In the genomic region with DNA sequence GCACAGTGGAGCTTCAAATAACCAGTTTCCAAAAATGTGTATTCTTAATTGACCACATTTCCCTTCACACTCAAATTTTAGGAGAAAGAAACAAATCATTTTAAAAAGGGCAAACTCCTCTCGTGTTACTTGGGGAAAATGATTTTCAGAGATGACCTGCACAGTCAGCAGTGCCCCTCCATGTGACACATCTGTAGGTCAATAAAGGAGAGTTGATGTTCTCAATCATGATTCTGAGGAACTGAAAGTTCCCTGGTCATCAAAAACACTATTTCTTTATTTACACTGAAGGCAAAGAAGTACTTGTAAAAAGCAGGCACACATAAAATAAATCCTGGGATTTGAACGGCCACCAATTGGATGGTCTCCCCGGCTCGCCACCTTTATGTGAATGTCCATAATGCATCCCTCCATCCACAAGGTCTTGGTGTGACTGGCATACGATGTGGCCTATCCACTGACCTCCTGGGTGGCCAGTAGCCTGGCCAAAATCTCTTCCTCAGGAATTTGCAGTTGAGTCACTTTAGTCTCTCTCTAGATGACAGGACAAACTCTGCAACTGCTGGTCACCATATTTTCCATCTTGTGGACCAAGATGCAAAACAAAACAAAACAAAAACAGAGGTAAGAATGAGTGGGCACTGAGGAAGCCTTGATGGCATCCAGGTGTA, we compare ENCODE assay signal across 8 cellular contexts. TPM values are rescaled to one million over a fixed set of nuclear protein-coding genes. Genes with fewer than 3 reads are reported as not detected.
DNase-seq lines count a peak whose midpoint lies in the region; ATAC-seq and TF ChIP-seq lines count a peak whose summit lies in the region.

No MANE protein-coding gene starts in this region.

- no peak overlapping the region for H3K9ac ChIP-seq in KMS-11

- H3K4me3 Mint-ChIP-seq in Calu3 (ENCODE audit: low read depth, unreplicated experiment): no peak overlapping the region

- H3K36me3 Mint-ChIP-seq in activated naive CD4-positive, alpha-beta T cell treated with anti-CD3 and anti-CD28 coated beads, Interleukin-2, amount 50 U/mL, for 72 hours: no peaks in the 10 kb centered on the region
- no peaks in the 10 kb centered on the region for H3K36me3 Mint-ChIP-seq in Calu3 (ENCODE audit: insufficient read depth, unreplicated experiment)

- H3K9me3 Mint-ChIP-seq in activated naive CD4-positive, alpha-beta T cell treated with anti-CD3 and anti-CD28 coated beads, Interleukin-2, amount 50 U/mL, for 72 hours: no peaks in the 10 kb centered on the region
- no peaks in the 10 kb centered on the region for H3K9me3 Mint-ChIP-seq in Calu3 (ENCODE audit: low read depth, unreplicated experiment)

- no peak overlapping the region for H3K4me3 ChIP-seq in KMS-11 (IDR thresholded peaks at IDR 0.05; ENCODE audit: insufficient read depth, low read depth, low read length)
- H3K4me3 ChIP-seq in cardiac fibroblast (replicated peaks in 1 of 2; ENCODE audit: low read depth in 2 of 2, low read length in 2 of 2): no peak overlapping the region
- H3K4me3 ChIP-seq in lower lobe of right lung: peak overlapping the region; percentile 14
- no peak overlapping the region for H3K4me3 ChIP-seq in testis

- intact Hi-C loops in lower lobe of right lung (cut with DNase I): loop anchor here (10.0 kb wide), 1 partner anchor 468 kb away; no protein-coding TSS in a partner anchor
- intact Hi-C loops in testis (cut with DNase I; ENCODE audit: low total_unique reads): loop anchor here (5.0 kb wide), 1 partner anchor 145 kb away; no protein-coding TSS in a partner anchor
- intact Hi-C loops in Calu3 (cut with micrococcal nuclease; ENCODE audit: unreplicated experiment): loop anchor here (5.0 to 10.0 kb wide), 5 partner anchors 378 to 1078 kb away; no protein-coding TSS in a partner anchor

- no peaks in the 10 kb centered on the region for H3K27me3 ChIP-seq in KMS-11 (ENCODE audit: insufficient read depth, low read depth)
- no peaks in the 10 kb centered on the region for H3K27me3 ChIP-seq in lower lobe of right lung (ENCODE audit: low read depth)
- peaks cover 5% of the 10 kb centered on the region for H3K27me3 ChIP-seq in testis

- H3K4me1 ChIP-seq in KMS-11 (ENCODE audit: low read depth, poor library complexity, severe bottlenecking): peaks cover 47% of the 10 kb centered on the region
- H3K4me1 ChIP-seq in lower lobe of right lung: peaks cover 13% of the 10 kb centered on the region
- peaks cover 2% of the 10 kb centered on the region for H3K4me1 ChIP-seq in testis

- H3K27me3 Mint-ChIP-seq in Calu3 (ENCODE audit: unreplicated experiment): no peaks in the 10 kb centered on the region

- TF ChIP-seq CTCF in KMS-11 (conservative IDR thresholded peaks at IDR 0.05; ENCODE audit: low read depth, low read length): no peak
- no peak for TF ChIP-seq CTCF in cardiac fibroblast (IDR thresholded peaks at IDR 0.05; ENCODE audit: low read depth, low read length)
- TF ChIP-seq CTCF in lower lobe of right lung (IDR thresholded peaks at IDR 0.05): no peak
- no peak for TF ChIP-seq CTCF in testis (IDR thresholded peaks at IDR 0.05)
- no peak for TF ChIP-seq CTCF in Calu3 (IDR thresholded peaks at IDR 0.05; ENCODE audit: unreplicated experiment)

- H3K79me2 ChIP-seq in KMS-11 (ENCODE audit: insufficient read depth, low read depth): no peaks in the 10 kb centered on the region

- H4K20me1 ChIP-seq in KMS-11 (ENCODE audit: insufficient read depth): no peaks in the 10 kb centered on the region

- peak overlapping the region; percentile 59 for H3K4me2 ChIP-seq in KMS-11

- H2AFZ ChIP-seq in KMS-11 (ENCODE audit: low read depth): 0 out of 2 replicates have a peak overlapping the region, but pooled peaks have one; percentile 16

- no peaks in the 10 kb centered on the region for H3K9me3 ChIP-seq in lower lobe of right lung
- no peaks in the 10 kb centered on the region for H3K9me3 ChIP-seq in testis

- H3K27ac Mint-ChIP-seq in activated naive CD4-positive, alpha-beta T cell treated with anti-CD3 and anti-CD28 coated beads, Interleukin-2, amount 50 U/mL, for 72 hours: no peak overlapping the region
- H3K27ac Mint-ChIP-seq in Calu3 (ENCODE audit: unreplicated experiment): no peak overlapping the region

- DNase-seq in cardiac fibroblast (ENCODE audit: low read depth in 2 of 2): peak; percentile 30 to 55
- DNase-seq in lower lobe of right lung: no peak
- DNase-seq in testis: no peak
- no peak for DNase-seq in activated naive CD4-positive, alpha-beta T cell treated with anti-CD3 and anti-CD28 coated beads, Interleukin-2, amount 50 U/mL, for 72 hours (ENCODE audit: low spot score in 2 of 2)
- no peak for DNase-seq in NCI-H748 treated with DMSO at 0.1 percent for 48 hours (lab: John Stamatoyannopoulos, UW)
- DNase-seq in Calu3: no peak

- ATAC-seq in lower lobe of right lung: peak; percentile 25 to 43
- ATAC-seq in HG03342 (IDR thresholded peaks at IDR 0.05; ENCODE audit: unreplicated experiment): no peak
- ATAC-seq in activated naive CD4-positive, alpha-beta T cell treated with anti-CD3 and anti-CD28 coated beads, Interleukin-2, amount 50 U/mL, for 72 hours: no peak

- 70 to 74% methylated on average over 5 of the region's 5 CpGs for WGBS in testis, 2 donors

- BruUV-seq in Calu3 (replicated peaks; lab: Mats Ljungman, UMichigan): no TSS peak

- no peaks in the 10 kb centered on the region for H3K36me3 ChIP-seq in KMS-11 (ENCODE audit: insufficient read depth)
- no peaks in the 10 kb centered on the region for H3K36me3 ChIP-seq in lower lobe of right lung
- H3K36me3 ChIP-seq in testis (ENCODE audit: low read depth, missing control alignments): no peaks in the 10 kb centered on the region

- H3K27ac ChIP-seq in KMS-11 (no peak overlapping the region), lower lobe of right lung (peak overlapping the region; percentile 9), testis (peak overlapping the region; percentile 9 to 50)

- no peak for TF ChIP-seq POLR2A in testis (IDR thresholded peaks at IDR 0.05)

- H3K4me1 Mint-ChIP-seq in Calu3 (ENCODE audit: low read depth, unreplicated experiment): no peaks in the 10 kb centered on the region

- CTCF ChIA-PET in Calu3 (lab: Charles Lee): interaction anchor here (0.6 to 1.0 kb wide), 3 partner anchors 467 to 1266 kb away, joined by 3 to 4 read pairs (median 3); no protein-coding TSS in a partner anchor

RNA-seq across cellular contexts. Expression of gene CDK1, which starts 39.0 kb away (rescaled TPM):
- total RNA-seq in lower lobe of right lung (4.3 TPM), testis (10 to 100 TPM; 11.8 to 14.3 TPM), Calu3 (2022) (125 and 140 TPM in 2 replicates)
- polyA plus RNA-seq in testis (ENCODE audit: insufficient read depth, low read depth, low replicate concordance): 47.9 TPM
- total RNA-seq in activated naive CD4-positive, alpha-beta T cell treated with anti-CD3 and anti-CD28 coated beads, Interleukin-2, amount 50 U/mL, for 72 hours: 100 to 1,000 TPM; 121 to 233 TPM

Comparison
In these comparisons a context has a peak if more than half of its experiments do, and no peak if none do; other contexts are left out.
1. DNase-seq: peak in cardiac fibroblast (2 of 2); none in lower lobe of right lung (single experiment), testis (single experiment), activated naive CD4-positive, alpha-beta T cell treated with anti-CD3 and anti-CD28 coated beads, Interleukin-2, amount 50 U/mL, for 72 hours (0 of 2), NCI-H748 treated with DMSO at 0.1 percent for 48 hours (single experiment) and Calu3 (single experiment).
2. ATAC-seq: peak in lower lobe of right lung (2 of 2); none in HG03342 (single experiment) and activated naive CD4-positive, alpha-beta T cell treated with anti-CD3 and anti-CD28 coated beads, Interleukin-2, amount 50 U/mL, for 72 hours (0 of 2).